In the genomic region with DNA sequence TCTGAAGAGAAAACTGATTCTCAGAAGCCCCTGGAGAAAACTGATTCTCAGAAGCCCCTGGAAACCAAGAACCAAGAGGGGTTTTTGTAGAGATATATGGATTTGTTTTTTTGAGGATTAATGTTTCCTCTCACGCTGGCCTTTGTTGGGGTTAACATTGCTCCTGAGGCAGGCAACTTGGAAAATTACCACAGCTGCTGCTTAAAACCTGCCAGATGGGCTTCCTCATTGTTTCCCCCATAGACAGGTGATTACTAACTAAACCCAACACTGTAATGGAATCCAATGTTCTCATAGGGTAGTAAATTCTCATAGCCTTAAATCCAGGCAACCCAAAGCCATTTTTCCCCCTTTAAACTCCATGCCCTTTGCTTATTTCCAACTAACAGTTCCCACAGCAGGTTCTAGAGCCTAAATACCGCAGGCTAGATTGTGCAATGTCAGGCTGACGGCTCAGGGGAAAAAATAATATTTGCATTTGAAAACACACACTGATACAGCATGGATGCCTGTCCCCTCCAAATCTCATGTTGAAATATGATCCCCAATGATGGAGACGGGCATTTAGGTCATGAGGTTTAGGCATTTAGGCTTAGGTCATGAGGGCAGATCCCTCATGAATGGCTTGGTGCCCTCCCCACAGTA, we compare ENCODE assay signal across 1 cellular context.
TF ChIP-seq lines count a peak whose summit lies in the region.

No MANE protein-coding gene starts in this region.

TF ChIP-seq in IMR-90, 13 proteins besides CTCF, POLR2A, EP300 and RAD21 (continued from another document):
- peak; percentile 44; the same call in 1 of the 2 replicates for TF ChIP-seq CEBPB (IDR thresholded peaks at IDR 0.05; ENCODE audit: low read depth, low read length)
- TF ChIP-seq ELK1 (IDR thresholded peaks at IDR 0.05; ENCODE audit: borderline replicate concordance, low read depth, low read length) = no peak
